ENCODE assay signal across 8 cellular contexts in genomic region chr19:18191640-18192062, GRCh38. TPM values are rescaled to one million over a fixed set of nuclear protein-coding genes. Genes with fewer than 3 reads are reported as not detected.
DNase-seq lines count a peak whose midpoint lies in the region; ATAC-seq, FAIRE-seq and TF ChIP-seq lines count a peak whose summit lies in the region.

No MANE protein-coding gene starts in this region.

- CTCF ChIA-PET in GM12878 (lab: Yijun Ruan, JAX), result interaction anchor here (0.6 to 3.8 kb wide), 18 partner anchors 8 to 137 kb away, joined by 3 to 30 read pairs (median 6); partner anchors contain the start of genes IFI30 and RAB3A

- no peak overlapping the region for H3K18ac ChIP-seq in mesenchymal stem cell (ENCODE audit: low read depth in 1 of 2, low read length in 2 of 2)

- no peak overlapping the region for H2AK5ac ChIP-seq in mesenchymal stem cell (ENCODE audit: low read length, severe bottlenecking)

- no peak for TF ChIP-seq EP300 in GM12878 (IDR thresholded peaks at IDR 0.05; ENCODE audit: borderline replicate concordance in 1 of 2, control insufficient read depth in 1 of 2, low read depth in 2 of 2, low read length in 2 of 2)
- TF ChIP-seq EP300 in upper lobe of left lung (IDR thresholded peaks at IDR 0.05), result no peak

- 4% methylated on average over 5 of the region's 5 CpGs for WGBS in GM12878 (ENCODE audit: insufficient coverage, insufficient replicate concordance, low lambda C conversion rate, missing lambda C conversion rate)
- WGBS in mesenchymal stem cell, result 88% methylated on average over 4 of the region's 5 CpGs
- WGBS in upper lobe of left lung, 2 donors, result 61 to 70% methylated on average over 5 of the region's 5 CpGs

- no peak for ATAC-seq in left ventricle myocardium superior
- no peak for ATAC-seq in GM12878
- no peak for ATAC-seq in upper lobe of left lung (ENCODE audit: low FRiP score in 2 of 2)

- intact Hi-C loops in left ventricle myocardium superior (cut with micrococcal nuclease) (no loop called here), GM12878 (cut with micrococcal nuclease; ENCODE audit: unreplicated experiment) (loop anchor here (1.0 kb wide), 1 partner anchor 18 kb away; the partner anchor contains the start of gene IFI30)

- no peak overlapping the region for H2BK15ac ChIP-seq in mesenchymal stem cell (ENCODE audit: low read depth, poor library complexity, severe bottlenecking)

- H3K14ac ChIP-seq in mesenchymal stem cell (ENCODE audit: low read length in 2 of 2), result no peak overlapping the region

- H2AFZ ChIP-seq in GM12878 (ENCODE audit: control insufficient read depth, low read depth, low read length), result no peak overlapping the region
- H2AFZ ChIP-seq in mesenchymal stem cell (ENCODE audit: low read depth, low read length), result no peak overlapping the region

- DNase-seq in cardiac muscle cell (ENCODE audit: low read depth in 1 of 2, low spot score in 1 of 2), result no peak
- no peak for DNase-seq in left ventricle myocardium superior
- DNase-seq in GM12878 (ENCODE audit: low read depth, low spot score), result no peak
- no peak for DNase-seq in mesenchymal stem cell
- no peak for DNase-seq in upper lobe of left lung
- DNase-seq in NCI-H1048 (lab: John Stamatoyannopoulos, UW), result no peak
- DNase-seq in AML-193 (lab: John Stamatoyannopoulos, UW), result no peak
- no peak for DNase-seq in NCI-H1092 treated with DMSO at 0.1 percent for 48 hours (lab: John Stamatoyannopoulos, UW)

- H3K9me3 ChIP-seq in cardiac muscle cell (ENCODE audit: low read depth) (no peaks in the 10 kb centered on the region), GM12878 (replicated peaks; ENCODE audit: control insufficient read depth, insufficient read depth, low read length) (no peaks in the 10 kb centered on the region), mesenchymal stem cell (ENCODE audit: control insufficient read depth, low read length) (no peaks in the 10 kb centered on the region), upper lobe of left lung (no peaks in the 10 kb centered on the region)

- H3K79me1 ChIP-seq in mesenchymal stem cell (replicated peaks; ENCODE audit: low read length, poor library complexity, severe bottlenecking), result peaks cover 14% of the 10 kb centered on the region

- H3K27ac ChIP-seq in cardiac muscle cell (peak overlapping the region; percentile 74), GM12878 (ENCODE audit: control insufficient read depth, insufficient read depth) (peak overlapping the region; percentile 34), mesenchymal stem cell (ENCODE audit: low read length, poor library complexity, severe bottlenecking) (no peak overlapping the region), upper lobe of left lung (peak overlapping the region; percentile 86 to 96 (median 92))

- no peak overlapping the region for H2BK120ac ChIP-seq in mesenchymal stem cell (ENCODE audit: low read depth, low read length)

- no peak overlapping the region for H2BK5ac ChIP-seq in mesenchymal stem cell (ENCODE audit: low read depth, low read length, poor library complexity, severe bottlenecking)

- H3K27me3 ChIP-seq in cardiac muscle cell (no peaks in the 10 kb centered on the region), GM12878 (replicated peaks in 1 of 2; ENCODE audit: control insufficient read depth in 2 of 2, insufficient read depth in 2 of 2, low read length in 1 of 2) (no peaks in the 10 kb centered on the region), mesenchymal stem cell (ENCODE audit: control insufficient read depth in 1 of 2, insufficient read depth in 1 of 2, low read length in 2 of 2) (no peaks in the 10 kb centered on the region), upper lobe of left lung (no peaks in the 10 kb centered on the region)

- RAD21 ChIA-PET in GM12878 (lab: Charles Lee; ENCODE audit: unreplicated experiment), result interaction anchor here (1.1 to 4.5 kb wide), 14 partner anchors 9 to 181 kb away, joined by 3 to 36 read pairs (median 11); partner anchors contain the start of genes LSM4 and RAB3A

- H4K91ac ChIP-seq in mesenchymal stem cell (ENCODE audit: low read length), result no peak overlapping the region

- TF ChIP-seq POLR2A in GM12878 (IDR thresholded peaks at IDR 0.05; ENCODE audit: low read depth, low read length) (no peak), upper lobe of left lung (IDR thresholded peaks at IDR 0.05) (no peak)

- no peak for FAIRE-seq in GM12878 (lab: Jason Lieb, UNC)

- SMC1A ChIA-PET in GM12878 (lab: Charles Lee; ENCODE audit: uncharacterized antibody, unreplicated experiment), result interaction anchor here (0.9 to 3.4 kb wide), 18 partner anchors 9 to 219 kb away, joined by 3 to 21 read pairs (median 8); partner anchors contain the start of genes IFI30, JUND and RAB3A

- no peak overlapping the region for H3K23ac ChIP-seq in mesenchymal stem cell (ENCODE audit: low read length in 2 of 2)

- H3K9ac ChIP-seq in GM12878 (ENCODE audit: control insufficient read depth, insufficient read depth, low read length), result 0 out of 2 replicates have a peak overlapping the region, but pooled peaks have one; percentile 0
- peak overlapping the region; percentile 91 for H3K9ac ChIP-seq in mesenchymal stem cell (ENCODE audit: low read length)

- H3K4me1 ChIP-seq in cardiac muscle cell (ENCODE audit: low read depth) (peaks cover 7% of the 10 kb centered on the region), GM12878 (ENCODE audit: control insufficient read depth, insufficient read depth, low read length) (peaks cover 11% of the 10 kb centered on the region), mesenchymal stem cell (ENCODE audit: control insufficient read depth, insufficient read depth, low read depth, low read length) (peaks cover 16% of the 10 kb centered on the region), upper lobe of left lung (peaks cover 13 to 27% (median 20%) of the 10 kb centered on the region in 4 donors)

- no TSS peak for BruUV-seq in GM12878 (replicated peaks; lab: Mats Ljungman, UMichigan)

- H3K4me2 ChIP-seq in GM12878 (ENCODE audit: control insufficient read depth, insufficient read depth), result peak overlapping the region; percentile 78
- H3K4me2 ChIP-seq in mesenchymal stem cell (ENCODE audit: low read length, poor library complexity, severe bottlenecking), result peak overlapping the region; percentile 69

- H3K36me3 ChIP-seq in cardiac muscle cell (no peaks in the 10 kb centered on the region), GM12878 (ENCODE audit: control insufficient read depth in 2 of 2, insufficient read depth in 2 of 2, low read length in 1 of 2) (peaks cover 5 to 8% of the 10 kb centered on the region in 2 experiments; a peak in 3 of 4 replicates), mesenchymal stem cell (ENCODE audit: control insufficient read depth in 1 of 2, insufficient read depth in 2 of 2, low read depth in 1 of 2, low read length in 2 of 2) (peaks cover 10 to 17% of the 10 kb centered on the region in 2 experiments), upper lobe of left lung (peaks cover 0 to 11% (median 8%) of the 10 kb centered on the region in 4 donors)

- no peak overlapping the region for H4K8ac ChIP-seq in mesenchymal stem cell (ENCODE audit: low read length)

- H3K4ac ChIP-seq in mesenchymal stem cell (ENCODE audit: low read depth in 1 of 2, low read length in 2 of 2), result no peak overlapping the region

- POLR2A ChIA-PET in GM12878 (lab: Charles Lee), result interaction anchor here (0.6 to 2.5 kb wide), 18 partner anchors 8 to 148 kb away, joined by 3 to 24 read pairs (median 4); partner anchors contain the start of genes JUND, LSM4 and RAB3A

- H4K20me1 ChIP-seq in GM12878 (ENCODE audit: control insufficient read depth, insufficient read depth), result no peaks in the 10 kb centered on the region

- in situ Hi-C loops in GM12878 (cut with MboI), result no loop called here

- no peak overlapping the region for H3K4me3 ChIP-seq in cardiac muscle cell
- peak overlapping the region; percentile 11; the same call in 1 of the 2 replicates for H3K4me3 ChIP-seq in GM12878
- peak overlapping the region in 1 of 2 experiments; percentile 80 for H3K4me3 ChIP-seq in mesenchymal stem cell (ENCODE audit: insufficient read depth in 1 of 2, low read depth in 1 of 2, low read length in 2 of 2)
- peak overlapping the region in 3 of 4 donors; percentile 62 to 95 (median 82) for H3K4me3 ChIP-seq in upper lobe of left lung

- TF ChIP-seq CTCF in cardiac muscle cell (IDR thresholded peaks at IDR 0.05; ENCODE audit: low read depth, low read length) (no peak), GM12878 (IDR thresholded peaks at IDR 0.05 in 2 of 3, conservative IDR thresholded peaks at IDR 0.05 in 1 of 3; ENCODE audit: control insufficient read depth in 2 of 3, extremely low read depth in 1 of 3, insufficient read depth in 1 of 3, low read depth in 3 of 3, low read length in 3 of 3) (no peak), upper lobe of left lung (IDR thresholded peaks at IDR 0.05) (no peak)

- peaks cover 5% of the 10 kb centered on the region for H3K79me2 ChIP-seq in GM12878 (ENCODE audit: control insufficient read depth, insufficient read depth, low read length)

- H2BK12ac ChIP-seq in mesenchymal stem cell (ENCODE audit: low read length in 2 of 2), result no peak overlapping the region

- no peak for TF ChIP-seq RAD21 in GM12878 (IDR thresholded peaks at IDR 0.05; ENCODE audit: insufficient read depth, low read depth, low read length)

RNA-seq across cellular contexts. Expression of gene MPV17L2, which starts 1.4 kb away (rescaled TPM):
- total RNA-seq in cardiac muscle cell (38.2 and 74.5 TPM in 2 replicates), left ventricle myocardium superior (9.0 TPM), GM12878 (2014; rRNA removed) (26.7 and 32.0 TPM in 2 replicates), GM12878 (2014; rRNA removed; fragmentation: Illumina TruSeq; extraction: Trizol) (13.6 and 15.4 TPM in 2 replicates), GM12878 (2021) (17.9 and 19.9 TPM in 2 replicates), upper lobe of left lung (10 to 100 TPM; 10.7 to 18.8 (median 13.3) TPM)
- polyA plus RNA-seq in cardiac muscle cell (25.5 and 51.7 TPM in 2 replicates), GM12878 (2011; rRNA removed) (7.1 and 17.1 TPM in 2 replicates), GM12878 (2014; fragmentation: Illumina TruSeq; extraction: Trizol) (10.4 and 25.9 TPM in 2 replicates), GM12878 (2014; fragmentation: Nextera tagmentation; extraction: Ambion mirVana) (1 to 10 TPM; 5.1 to 7.7 TPM), GM12878 (2014; rRNA removed) (39.4 and 44.5 TPM in 2 replicates), GM12878 (2016; fragmentation: Nextera tagmentation; extraction: Ambion mirVana) (10 to 100 TPM; 46.2 to 57.2 TPM)
- total RNA-seq in GM12878 (2013; cell fraction: nucleolus; rRNA removed), result 3.3 and 7.4 TPM in 2 replicates
- 3.9 TPM for polyA plus RNA-seq in GM12878 (2011; ENCODE audit: low read depth)
- polyA plus RNA-seq in GM12878 (2011; cell fraction: cytosol; rRNA removed), result 23.4 and 34.7 TPM in 2 replicates
- 12.4 and 16.0 TPM in 2 replicates for polyA plus RNA-seq in GM12878 (2011; cell fraction: nucleus; rRNA removed)
- 8.3 and 8.4 TPM in 2 replicates for polyA plus RNA-seq in GM12878 (2012)
- polyA minus RNA-seq in GM12878 (2011; rRNA and poly(A)+ RNA removed), result 16.2 and 19.9 TPM in 2 replicates
- 6.1 and 7.6 TPM in 2 replicates for polyA minus RNA-seq in GM12878 (2011; cell fraction: cytosol; rRNA and poly(A)+ RNA removed)
- polyA minus RNA-seq in GM12878 (2011; cell fraction: nucleus; rRNA and poly(A)+ RNA removed), result 2.9 and 7.6 TPM in 2 replicates
- polyA plus RNA-seq in mesenchymal stem cell (2013, experiment 1 of 2), result 19.7 TPM
- polyA plus RNA-seq in mesenchymal stem cell (2013, experiment 2 of 2), result 20.2 TPM

RNA-seq across cellular contexts. Expression of gene RAB3A, which starts 12.2 kb away (rescaled TPM):
- total RNA-seq in cardiac muscle cell, result 11.3 and 13.0 TPM in 2 replicates
- polyA plus RNA-seq in cardiac muscle cell, result 12.5 and 15.3 TPM in 2 replicates
- 35.5 TPM for total RNA-seq in left ventricle myocardium superior
- total RNA-seq in GM12878 (2013; cell fraction: nucleolus; rRNA removed), result 9.4 and 18.2 TPM in 2 replicates
- 0.98 and 1.2 TPM in 2 replicates for total RNA-seq in GM12878 (2014; rRNA removed)
- total RNA-seq in GM12878 (2014; rRNA removed; fragmentation: Illumina TruSeq; extraction: Trizol), result 0.51 and 0.67 TPM in 2 replicates
- 2.9 and 3.5 TPM in 2 replicates for total RNA-seq in GM12878 (2021)
- polyA plus RNA-seq in GM12878 (2011; ENCODE audit: low read depth), result 0.73 TPM
- polyA plus RNA-seq in GM12878 (2011; rRNA removed), result 1.3 and 2.8 TPM in 2 replicates
- polyA plus RNA-seq in GM12878 (2011; cell fraction: cytosol; rRNA removed), result 3.9 and 4.9 TPM in 2 replicates
- 9.4 and 10.2 TPM in 2 replicates for polyA plus RNA-seq in GM12878 (2011; cell fraction: nucleus; rRNA removed)
- 1.5 and 3.5 TPM in 2 replicates for polyA plus RNA-seq in GM12878 (2012)
- 0.54 and 1.1 TPM in 2 replicates for polyA plus RNA-seq in GM12878 (2014; fragmentation: Illumina TruSeq; extraction: Trizol)
- under 1 TPM in 1 of 2 experiments, not detected in 1; 0.07 TPM for polyA plus RNA-seq in GM12878 (2014; fragmentation: Nextera tagmentation; extraction: Ambion mirVana)
- polyA plus RNA-seq in GM12878 (2014; rRNA removed), result 1.0 and 2.5 TPM in 2 replicates
- 1 to 10 TPM; 1.6 to 2.0 TPM for polyA plus RNA-seq in GM12878 (2016; fragmentation: Nextera tagmentation; extraction: Ambion mirVana)
- 13.7 and 23.1 TPM in 2 replicates for polyA minus RNA-seq in GM12878 (2011; rRNA and poly(A)+ RNA removed)
- polyA minus RNA-seq in GM12878 (2011; cell fraction: cytosol; rRNA and poly(A)+ RNA removed), result 3.7 and 6.1 TPM in 2 replicates
- 8.9 and 16.6 TPM in 2 replicates for polyA minus RNA-seq in GM12878 (2011; cell fraction: nucleus; rRNA and poly(A)+ RNA removed)
- 5.6 TPM for polyA plus RNA-seq in mesenchymal stem cell (2013, experiment 1 of 2)
- polyA plus RNA-seq in mesenchymal stem cell (2013, experiment 2 of 2), result 5.8 TPM
- total RNA-seq in upper lobe of left lung, result 1 to 10 TPM in 5 of 6 donors, under 1 TPM in 1; 0.46 to 5.0 (median 3.4) TPM

RNA-seq across cellular contexts. Expression of gene IFI30, which starts 18.0 kb away (rescaled TPM):
- total RNA-seq in cardiac muscle cell (0.98 and 1.4 TPM in 2 replicates), left ventricle myocardium superior (20.6 TPM), GM12878 (2014; rRNA removed) (747 and 845 TPM in 2 replicates), GM12878 (2014; rRNA removed; fragmentation: Illumina TruSeq; extraction: Trizol) (221 and 225 TPM in 2 replicates), GM12878 (2021) (301 and 314 TPM in 2 replicates), upper lobe of left lung (100 to 1,000 TPM; 228 to 764 (median 476) TPM)
- polyA plus RNA-seq in cardiac muscle cell (1.0 TPM in 1 of 2 replicates, not detected in the other), GM12878 (2011; rRNA removed) (232 and 365 TPM in 2 replicates), GM12878 (2014; fragmentation: Illumina TruSeq; extraction: Trizol) (147 and 257 TPM in 2 replicates), GM12878 (2014; fragmentation: Nextera tagmentation; extraction: Ambion mirVana) (1,000 to 10,000 TPM; 1,054 to 1,112 TPM), GM12878 (2014; rRNA removed) (492 and 678 TPM in 2 replicates), GM12878 (2016; fragmentation: Nextera tagmentation; extraction: Ambion mirVana) (100 to 1,000 TPM; 445 to 456 TPM)
- total RNA-seq in GM12878 (2013; cell fraction: nucleolus; rRNA removed), result 168 and 207 TPM in 2 replicates
- polyA plus RNA-seq in GM12878 (2011; ENCODE audit: low read depth), result 218 TPM
- polyA plus RNA-seq in GM12878 (2011; cell fraction: cytosol; rRNA removed), result 606 and 650 TPM in 2 replicates
- 189 and 350 TPM in 2 replicates for polyA plus RNA-seq in GM12878 (2011; cell fraction: nucleus; rRNA removed)
- 260 and 337 TPM in 2 replicates for polyA plus RNA-seq in GM12878 (2012)
- polyA minus RNA-seq in GM12878 (2011; rRNA and poly(A)+ RNA removed), result 327 and 421 TPM in 2 replicates
- 126 and 162 TPM in 2 replicates for polyA minus RNA-seq in GM12878 (2011; cell fraction: cytosol; rRNA and poly(A)+ RNA removed)
- 67.9 and 87.0 TPM in 2 replicates for polyA minus RNA-seq in GM12878 (2011; cell fraction: nucleus; rRNA and poly(A)+ RNA removed)
- polyA plus RNA-seq in mesenchymal stem cell (2013, experiment 1 of 2), result 28.4 TPM
- polyA plus RNA-seq in mesenchymal stem cell (2013, experiment 2 of 2), result 27.7 TPM

RNA-seq across cellular contexts. Expression of gene PDE4C, which starts 34.6 kb away (rescaled TPM):
- 0.67 and 8.3 TPM in 2 replicates for total RNA-seq in cardiac muscle cell
- polyA plus RNA-seq in cardiac muscle cell, result 1.1 TPM in 2 replicates
- total RNA-seq in left ventricle myocardium superior, result 1.2 TPM
- 2.5 and 3.7 TPM in 2 replicates for total RNA-seq in GM12878 (2013; cell fraction: nucleolus; rRNA removed)
- total RNA-seq in GM12878 (2014; rRNA removed), result 0.28 and 1.1 TPM in 2 replicates
- 0.14 and 0.40 TPM in 2 replicates for total RNA-seq in GM12878 (2014; rRNA removed; fragmentation: Illumina TruSeq; extraction: Trizol)
- 0.27 and 0.67 TPM in 2 replicates for total RNA-seq in GM12878 (2021)
- polyA plus RNA-seq in GM12878 (2011; ENCODE audit: low read depth), result 0.26 TPM
- 0.19 and 0.43 TPM in 2 replicates for polyA plus RNA-seq in GM12878 (2011; rRNA removed)
- polyA plus RNA-seq in GM12878 (2011; cell fraction: cytosol; rRNA removed), result 0.25 and 0.42 TPM in 2 replicates
- 1.5 and 2.3 TPM in 2 replicates for polyA plus RNA-seq in GM12878 (2011; cell fraction: nucleus; rRNA removed)
- 0.43 and 0.52 TPM in 2 replicates for polyA plus RNA-seq in GM12878 (2012)
- 0.15 TPM in 1 of 2 replicates, not detected in the other for polyA plus RNA-seq in GM12878 (2014; fragmentation: Illumina TruSeq; extraction: Trizol)
- polyA plus RNA-seq in GM12878 (2014; fragmentation: Nextera tagmentation; extraction: Ambion mirVana), result under 1 TPM; 0.08 to 0.13 TPM
- polyA plus RNA-seq in GM12878 (2014; rRNA removed), result 0.27 and 0.73 TPM in 2 replicates
- under 1 TPM; 0.13 to 0.47 TPM for polyA plus RNA-seq in GM12878 (2016; fragmentation: Nextera tagmentation; extraction: Ambion mirVana)
- 0.41 TPM in 1 of 2 replicates, not detected in the other for polyA minus RNA-seq in GM12878 (2011; rRNA and poly(A)+ RNA removed)
- polyA minus RNA-seq in GM12878 (2011; cell fraction: cytosol; rRNA and poly(A)+ RNA removed), result not detected in 2 replicates
- polyA minus RNA-seq in GM12878 (2011; cell fraction: nucleus; rRNA and poly(A)+ RNA removed), result 0.48 and 1.3 TPM in 2 replicates
- polyA plus RNA-seq in mesenchymal stem cell (2013, experiment 1 of 2), result 0.04 TPM
- polyA plus RNA-seq in mesenchymal stem cell (2013, experiment 2 of 2), result not detected
- 100 to 1,000 TPM in 1 of 6 donors, 10 to 100 TPM in 4, 1 to 10 TPM in 1; 6.4 to 479 (median 21.0) TPM for total RNA-seq in upper lobe of left lung

RNA-seq across cellular contexts. Expression of gene PIK3R2, which starts 38.7 kb away (rescaled TPM):
- total RNA-seq in cardiac muscle cell (64.7 and 72.0 TPM in 2 replicates), left ventricle myocardium superior (29.6 TPM), GM12878 (2014; rRNA removed) (6.3 and 8.0 TPM in 2 replicates), GM12878 (2014; rRNA removed; fragmentation: Illumina TruSeq; extraction: Trizol) (1.9 and 3.9 TPM in 2 replicates), GM12878 (2021) (22.6 and 23.3 TPM in 2 replicates), upper lobe of left lung (10 to 100 TPM; 11.0 to 65.1 (median 30.3) TPM)
- polyA plus RNA-seq in cardiac muscle cell (48.5 and 53.8 TPM in 2 replicates), GM12878 (2011; rRNA removed) (2.9 and 6.4 TPM in 2 replicates), GM12878 (2014; fragmentation: Illumina TruSeq; extraction: Trizol) (0.73 and 3.4 TPM in 2 replicates), GM12878 (2014; fragmentation: Nextera tagmentation; extraction: Ambion mirVana) (under 1 TPM; 0.26 to 0.75 TPM), GM12878 (2014; rRNA removed) (5.2 and 5.8 TPM in 2 replicates), GM12878 (2016; fragmentation: Nextera tagmentation; extraction: Ambion mirVana) (1 to 10 TPM; 1.1 TPM)
- total RNA-seq in GM12878 (2013; cell fraction: nucleolus; rRNA removed), result 11.5 and 13.9 TPM in 2 replicates
- polyA plus RNA-seq in GM12878 (2011; ENCODE audit: low read depth), result 4.0 TPM
- 5.3 and 6.3 TPM in 2 replicates for polyA plus RNA-seq in GM12878 (2011; cell fraction: cytosol; rRNA removed)
- 10.3 and 15.7 TPM in 2 replicates for polyA plus RNA-seq in GM12878 (2011; cell fraction: nucleus; rRNA removed)
- polyA plus RNA-seq in GM12878 (2012), result 6.4 and 8.5 TPM in 2 replicates
- polyA minus RNA-seq in GM12878 (2011; rRNA and poly(A)+ RNA removed), result 6.4 and 9.5 TPM in 2 replicates
- 2.9 and 8.8 TPM in 2 replicates for polyA minus RNA-seq in GM12878 (2011; cell fraction: cytosol; rRNA and poly(A)+ RNA removed)
- 2.1 and 3.8 TPM in 2 replicates for polyA minus RNA-seq in GM12878 (2011; cell fraction: nucleus; rRNA and poly(A)+ RNA removed)
- polyA plus RNA-seq in mesenchymal stem cell (2013, experiment 1 of 2), result 83.2 TPM
- 80.2 TPM for polyA plus RNA-seq in mesenchymal stem cell (2013, experiment 2 of 2)
